ENCODE assay signal across 8 cellular contexts in genomic region chr20:46128310-46129151, GRCh38. TPM values are rescaled to one million over a fixed set of nuclear protein-coding genes. Genes with fewer than 3 reads are reported as not detected.
DNase-seq lines count a peak whose midpoint lies in the region; ATAC-seq and TF ChIP-seq lines count a peak whose summit lies in the region.

No MANE protein-coding gene starts in this region.

- H2AFZ ChIP-seq in OCI-LY7 (ENCODE audit: low read length): no peak overlapping the region

- H3K4me2 ChIP-seq in OCI-LY7 (ENCODE audit: low read length): no peak overlapping the region

- H3K36me3 ChIP-seq in OCI-LY7 (ENCODE audit: insufficient read depth, low read length) (peaks cover 53% of the 10 kb centered on the region), gastroesophageal sphincter (peaks cover 0 to 36% of the 10 kb centered on the region in 2 donors), spleen (peaks cover 0 to 58% (median 32%) of the 10 kb centered on the region in 6 donors)

- no peak overlapping the region for H3K27ac ChIP-seq in OCI-LY7 (ENCODE audit: low read depth, low read length, poor library complexity, severe bottlenecking)
- no peak overlapping the region for H3K27ac ChIP-seq in gastroesophageal sphincter
- no peak overlapping the region for H3K27ac ChIP-seq in spleen

- H3K9me2 ChIP-seq in OCI-LY7 (ENCODE audit: insufficient read depth, low read length): no peaks in the 10 kb centered on the region

- H3K79me2 ChIP-seq in OCI-LY7 (ENCODE audit: insufficient read depth, low read depth, low read length): no peaks in the 10 kb centered on the region

- H3K4me1 Mint-ChIP-seq in activated CD8-positive, alpha-beta T cell treated with anti-CD3 and anti-CD28 coated beads for 36 hours (ENCODE audit: low read depth): no peaks in the 10 kb centered on the region
- no peaks in the 10 kb centered on the region for H3K4me1 Mint-ChIP-seq in activated CD8-positive, alpha-beta T cell treated with anti-CD3 and anti-CD28 coated beads, Interleukin-2, amount 10 ng/mL, durations not matched to agents 7 days and 5 days (ENCODE audit: low read depth)
- peaks cover 4 to 11% (median 6%) of the 10 kb centered on the region in 4 donors for H3K4me1 Mint-ChIP-seq in naive thymus-derived CD8-positive, alpha-beta T cell

- DNase-seq in activated CD8-positive, alpha-beta T cell treated with anti-CD3 and anti-CD28 coated beads for 36 hours: peak; percentile 15
- no peak for DNase-seq in activated CD8-positive, alpha-beta T cell treated with anti-CD3 and anti-CD28 coated beads, Interleukin-2, amount 10 ng/mL, durations not matched to agents 7 days and 5 days
- DNase-seq in OCI-LY7 (ENCODE audit: low spot score) (peak; percentile 17), spleen (peak; percentile 74), pons (ENCODE audit: low spot score) (no peak)
- no peak for DNase-seq in naive thymus-derived CD8-positive, alpha-beta T cell

- TF ChIP-seq EP300 in gastroesophageal sphincter (IDR thresholded peaks at IDR 0.05): no peak

- no peaks in the 10 kb centered on the region for H3K9me3 Mint-ChIP-seq in activated CD8-positive, alpha-beta T cell treated with anti-CD3 and anti-CD28 coated beads for 36 hours
- H3K9me3 Mint-ChIP-seq in activated CD8-positive, alpha-beta T cell treated with anti-CD3 and anti-CD28 coated beads, Interleukin-2, amount 10 ng/mL, durations not matched to agents 7 days and 5 days (ENCODE audit: insufficient read depth): no peaks in the 10 kb centered on the region
- H3K9me3 Mint-ChIP-seq in naive thymus-derived CD8-positive, alpha-beta T cell: no peaks in the 10 kb centered on the region

- peaks cover 45% of the 10 kb centered on the region for H3K27me3 ChIP-seq in gastroesophageal sphincter
- peaks cover 0 to 37% (median 10%) of the 10 kb centered on the region in 7 donors for H3K27me3 ChIP-seq in spleen (replicated peaks in 1 of 7)

- H3K9me3 ChIP-seq in OCI-LY7 (ENCODE audit: low read length): no peaks in the 10 kb centered on the region
- H3K9me3 ChIP-seq in gastroesophageal sphincter: no peaks in the 10 kb centered on the region
- H3K9me3 ChIP-seq in spleen: no peaks in the 10 kb centered on the region

- H3K27me3 Mint-ChIP-seq in activated CD8-positive, alpha-beta T cell treated with anti-CD3 and anti-CD28 coated beads for 36 hours: peaks cover 23% of the 10 kb centered on the region
- peaks cover 14% of the 10 kb centered on the region for H3K27me3 Mint-ChIP-seq in activated CD8-positive, alpha-beta T cell treated with anti-CD3 and anti-CD28 coated beads, Interleukin-2, amount 10 ng/mL, durations not matched to agents 7 days and 5 days (ENCODE audit: low read depth)
- H3K27me3 Mint-ChIP-seq in naive thymus-derived CD8-positive, alpha-beta T cell: peaks cover 8 to 42% (median 19%) of the 10 kb centered on the region in 5 donors

- 40 to 55% methylated on average over 1 to 2 of the region's 16 CpGs for WGBS in gastroesophageal sphincter (ENCODE audit: low coverage in 1 of 2), 2 donors
- WGBS in spleen, 5 donors: 58 to 66% (median 63%) methylated on average over 5 to 16 of the region's 16 CpGs

- no peak for ATAC-seq in activated CD8-positive, alpha-beta T cell treated with anti-CD3 and anti-CD28 coated beads for 36 hours
- ATAC-seq in activated CD8-positive, alpha-beta T cell treated with anti-CD3 and anti-CD28 coated beads, Interleukin-2, amount 10 ng/mL, durations not matched to agents 7 days and 5 days: no peak
- ATAC-seq in gastroesophageal sphincter: no peak
- no peak for ATAC-seq in GM21786 (IDR thresholded peaks at IDR 0.05; ENCODE audit: unreplicated experiment)
- no peak for ATAC-seq in naive thymus-derived CD8-positive, alpha-beta T cell

- CTCF ChIA-PET in activated CD8-positive, alpha-beta T cell treated with anti-CD3 and anti-CD28 coated beads for 36 hours (lab: Charles Lee): interaction anchor here (0.7 to 6.8 kb wide), 11 partner anchors 9 to 114 kb away, joined by 3 to 39 read pairs (median 3); no protein-coding TSS in a partner anchor
- CTCF ChIA-PET in activated CD8-positive, alpha-beta T cell treated with anti-CD3 and anti-CD28 coated beads, Interleukin-2, amount 10 ng/mL, durations not matched to agents 7 days and 5 days (lab: Charles Lee): interaction anchor here (0.6 to 1.5 kb wide), 5 partner anchors 9 to 106 kb away, joined by 3 to 5 read pairs (median 4); no protein-coding TSS in a partner anchor
- CTCF ChIA-PET in OCI-LY7 (lab: Charles Lee; ENCODE audit: unreplicated experiment): no interaction called here

- H3K4me3 Mint-ChIP-seq in activated CD8-positive, alpha-beta T cell treated with anti-CD3 and anti-CD28 coated beads for 36 hours: no peak overlapping the region
- no peak overlapping the region for H3K4me3 Mint-ChIP-seq in activated CD8-positive, alpha-beta T cell treated with anti-CD3 and anti-CD28 coated beads, Interleukin-2, amount 10 ng/mL, durations not matched to agents 7 days and 5 days
- no peak overlapping the region for H3K4me3 Mint-ChIP-seq in naive thymus-derived CD8-positive, alpha-beta T cell

- no peak overlapping the region for H3K4me3 ChIP-seq in OCI-LY7 (ENCODE audit: low read depth, low read length, poor library complexity, severe bottlenecking)
- no peak overlapping the region for H3K4me3 ChIP-seq in gastroesophageal sphincter
- H3K4me3 ChIP-seq in spleen: no peak overlapping the region

- POLR2A ChIA-PET in activated CD8-positive, alpha-beta T cell treated with anti-CD3 and anti-CD28 coated beads for 36 hours (lab: Charles Lee): no interaction called here
- POLR2A ChIA-PET in activated CD8-positive, alpha-beta T cell treated with anti-CD3 and anti-CD28 coated beads, Interleukin-2, amount 10 ng/mL, durations not matched to agents 7 days and 5 days (lab: Charles Lee): interaction anchor here (0.7 kb wide), 1 partner anchor 202 kb away, joined by 3 read pairs; no protein-coding TSS in a partner anchor
- POLR2A ChIA-PET in OCI-LY7 (lab: Charles Lee): no interaction called here
- POLR2A ChIA-PET in naive thymus-derived CD8-positive, alpha-beta T cell (lab: Charles Lee): interaction anchor here (0.6 kb wide), 1 partner anchor 218 kb away, joined by 3 read pairs; no protein-coding TSS in a partner anchor

- no peaks in the 10 kb centered on the region for H3K4me1 ChIP-seq in OCI-LY7 (ENCODE audit: insufficient read depth, low read length, poor library complexity, severe bottlenecking)
- peaks cover 0 to 21% (median 0%) of the 10 kb centered on the region in 3 donors for H3K4me1 ChIP-seq in gastroesophageal sphincter
- H3K4me1 ChIP-seq in spleen: peaks cover 4 to 25% (median 11%) of the 10 kb centered on the region in 6 donors

- H3K36me3 Mint-ChIP-seq in activated CD8-positive, alpha-beta T cell treated with anti-CD3 and anti-CD28 coated beads for 36 hours (ENCODE audit: low read depth): no peaks in the 10 kb centered on the region
- H3K36me3 Mint-ChIP-seq in activated CD8-positive, alpha-beta T cell treated with anti-CD3 and anti-CD28 coated beads, Interleukin-2, amount 10 ng/mL, durations not matched to agents 7 days and 5 days (ENCODE audit: low read depth): no peaks in the 10 kb centered on the region
- peaks cover 0 to 35% (median 6%) of the 10 kb centered on the region in 3 donors for H3K36me3 Mint-ChIP-seq in naive thymus-derived CD8-positive, alpha-beta T cell

- TF ChIP-seq POLR2A in gastroesophageal sphincter (IDR thresholded peaks at IDR 0.05) (no peak), spleen (IDR thresholded peaks at IDR 0.05) (no peak)

- intact Hi-C loops in activated CD8-positive, alpha-beta T cell treated with anti-CD3 and anti-CD28 coated beads for 36 hours (cut with micrococcal nuclease): no loop called here
- intact Hi-C loops in OCI-LY7 (cut with micrococcal nuclease; ENCODE audit: unreplicated experiment) (no loop called here), spleen (cut with DNase I; ENCODE audit: low total_unique reads) (no loop called here)

- H3K27ac Mint-ChIP-seq in activated CD8-positive, alpha-beta T cell treated with anti-CD3 and anti-CD28 coated beads for 36 hours: no peak overlapping the region
- no peak overlapping the region for H3K27ac Mint-ChIP-seq in activated CD8-positive, alpha-beta T cell treated with anti-CD3 and anti-CD28 coated beads, Interleukin-2, amount 10 ng/mL, durations not matched to agents 7 days and 5 days
- peak overlapping the region in 1 of 10 donors; percentile 43 for H3K27ac Mint-ChIP-seq in naive thymus-derived CD8-positive, alpha-beta T cell

- 0 out of 2 replicates have a peak, but pooled peaks cover 3% of the 10 kb centered on the region for H4K20me1 ChIP-seq in OCI-LY7 (ENCODE audit: insufficient read depth, low read length)

- BruUV-seq in OCI-LY7 (replicated peaks; lab: Mats Ljungman, UMichigan): no TSS peak

- TF ChIP-seq CTCF in activated CD8-positive, alpha-beta T cell treated with anti-CD3 and anti-CD28 coated beads for 36 hours (IDR thresholded peaks at IDR 0.05): peak; percentile 54
- TF ChIP-seq CTCF in OCI-LY7 (conservative IDR thresholded peaks at IDR 0.05; ENCODE audit: low read length) (peak; percentile 70), gastroesophageal sphincter (IDR thresholded peaks at IDR 0.05) (peak in 3 of 4 experiments; percentile 36 to 66 (median 42)), spleen (IDR thresholded peaks at IDR 0.05 in 8 of 11, conservative IDR thresholded peaks at IDR 0.05 in 3 of 11) (peak in 8 of 11 experiments; percentile 25 to 64 (median 38))

RNA-seq across cellular contexts. Expression of gene CD40, which starts 10.4 kb away (rescaled TPM):
- total RNA-seq in activated CD8-positive, alpha-beta T cell treated with anti-CD3 and anti-CD28 coated beads for 36 hours: 1 to 10 TPM; 3.3 to 3.5 TPM
- total RNA-seq in activated CD8-positive, alpha-beta T cell treated with anti-CD3 and anti-CD28 coated beads, Interleukin-2, amount 10 ng/mL, durations not matched to agents 7 days and 5 days: 1 to 10 TPM in 1 of 2 experiments, under 1 TPM in 1; 0.94 to 1.0 TPM
- total RNA-seq in OCI-LY7 (2014; rRNA removed; shearing (Covaris generic)): 23.0 and 34.7 TPM in 2 replicates
- total RNA-seq in OCI-LY7 (2022) (64.2 and 71.6 TPM in 2 replicates), gastroesophageal sphincter (10 to 100 TPM; 13.7 to 16.6 (median 13.9) TPM), spleen (10 to 100 TPM; 30.7 to 70.3 (median 44.2) TPM)
- 100 to 1,000 TPM in 1 of 3 donors, 10 to 100 TPM in 2; 66.1 to 108 (median 68.7) TPM for polyA plus RNA-seq in spleen
- 10 to 100 TPM; 10.1 to 11.8 TPM for total RNA-seq in naive thymus-derived CD8-positive, alpha-beta T cell
- polyA plus RNA-seq in naive thymus-derived CD8-positive, alpha-beta T cell: 1 to 10 TPM; 2.0 to 4.3 (median 3.1) TPM

RNA-seq across cellular contexts. Expression of gene NCOA5, which starts 38.8 kb away (rescaled TPM):
- 10 to 100 TPM; 13.1 to 16.8 TPM for total RNA-seq in activated CD8-positive, alpha-beta T cell treated with anti-CD3 and anti-CD28 coated beads for 36 hours
- total RNA-seq in activated CD8-positive, alpha-beta T cell treated with anti-CD3 and anti-CD28 coated beads, Interleukin-2, amount 10 ng/mL, durations not matched to agents 7 days and 5 days: 10 to 100 TPM; 30.3 to 30.9 TPM
- total RNA-seq in OCI-LY7 (2014; rRNA removed; shearing (Covaris generic)): 21.8 and 23.4 TPM in 2 replicates
- total RNA-seq in OCI-LY7 (2022): 29.1 and 33.7 TPM in 2 replicates
- total RNA-seq in gastroesophageal sphincter: 10 to 100 TPM; 26.3 to 39.8 (median 30.8) TPM
- total RNA-seq in spleen: 10 to 100 TPM; 27.3 to 33.2 (median 29.2) TPM
- polyA plus RNA-seq in spleen: 10 to 100 TPM; 14.3 to 22.3 (median 16.6) TPM
- total RNA-seq in naive thymus-derived CD8-positive, alpha-beta T cell: 10 to 100 TPM; 42.2 to 43.9 TPM
- 10 to 100 TPM; 13.0 to 36.0 (median 18.4) TPM for polyA plus RNA-seq in naive thymus-derived CD8-positive, alpha-beta T cell

Comparison
In these comparisons a context has a peak if more than half of its experiments do, and no peak if none do; other contexts are left out.
1. DNase-seq: peak in activated CD8-positive, alpha-beta T cell treated with anti-CD3 and anti-CD28 coated beads for 36 hours (single experiment), OCI-LY7 (single experiment) and spleen (single experiment); none in activated CD8-positive, alpha-beta T cell treated with anti-CD3 and anti-CD28 coated beads, Interleukin-2, amount 10 ng/mL, durations not matched to agents 7 days and 5 days (single experiment), pons (single experiment) and naive thymus-derived CD8-positive, alpha-beta T cell (0 of 10).
2. POLR2A ChIA-PET loops: an anchor here in activated CD8-positive, alpha-beta T cell treated with anti-CD3 and anti-CD28 coated beads, Interleukin-2, amount 10 ng/mL, durations not matched to agents 7 days and 5 days (0.7 kb wide) and naive thymus-derived CD8-positive, alpha-beta T cell (0.6 kb wide); none called in activated CD8-positive, alpha-beta T cell treated with anti-CD3 and anti-CD28 coated beads for 36 hours and OCI-LY7.
3. Peak in every context shown above with its lines, with median percentiles within 50 percentile points of each other: CTCF ChIP-seq.